Comparison of ENCODE assay signal across 1 cellular context in the genomic region with DNA sequence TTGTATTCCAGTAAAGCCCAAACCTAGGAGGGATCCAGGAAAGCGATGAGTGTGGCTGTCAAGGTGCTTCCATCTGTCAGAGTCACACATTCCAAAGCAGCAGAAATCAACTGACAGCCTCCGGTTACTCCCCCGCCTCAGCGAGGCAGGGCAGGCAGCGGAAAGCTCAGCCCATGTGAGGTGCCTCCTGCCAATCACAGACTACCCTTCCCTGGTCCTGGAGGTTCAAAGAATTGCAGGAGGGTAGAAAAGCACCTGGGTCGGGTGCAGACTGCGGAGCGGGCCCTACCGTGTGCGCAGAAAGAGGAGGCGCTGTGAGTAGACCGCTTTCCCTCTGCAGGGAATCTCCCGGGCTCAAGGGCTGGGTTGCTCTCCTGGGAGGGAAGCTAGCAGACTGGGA.
A peak's percentile ranks its signal among the peaks of the same experiment; 100 is the strongest.
TF ChIP-seq lines count a peak whose summit lies in the region.

A gene (plus strand): TSS at position 274 of the 400 bp plus-strand sequence. CDS start 13,144 bp downstream, outside the sequence.

TF ChIP-seq in K562, 482 proteins besides CTCF, POLR2A, EP300 and RAD21:
- TF ChIP-seq, protein P1, sequence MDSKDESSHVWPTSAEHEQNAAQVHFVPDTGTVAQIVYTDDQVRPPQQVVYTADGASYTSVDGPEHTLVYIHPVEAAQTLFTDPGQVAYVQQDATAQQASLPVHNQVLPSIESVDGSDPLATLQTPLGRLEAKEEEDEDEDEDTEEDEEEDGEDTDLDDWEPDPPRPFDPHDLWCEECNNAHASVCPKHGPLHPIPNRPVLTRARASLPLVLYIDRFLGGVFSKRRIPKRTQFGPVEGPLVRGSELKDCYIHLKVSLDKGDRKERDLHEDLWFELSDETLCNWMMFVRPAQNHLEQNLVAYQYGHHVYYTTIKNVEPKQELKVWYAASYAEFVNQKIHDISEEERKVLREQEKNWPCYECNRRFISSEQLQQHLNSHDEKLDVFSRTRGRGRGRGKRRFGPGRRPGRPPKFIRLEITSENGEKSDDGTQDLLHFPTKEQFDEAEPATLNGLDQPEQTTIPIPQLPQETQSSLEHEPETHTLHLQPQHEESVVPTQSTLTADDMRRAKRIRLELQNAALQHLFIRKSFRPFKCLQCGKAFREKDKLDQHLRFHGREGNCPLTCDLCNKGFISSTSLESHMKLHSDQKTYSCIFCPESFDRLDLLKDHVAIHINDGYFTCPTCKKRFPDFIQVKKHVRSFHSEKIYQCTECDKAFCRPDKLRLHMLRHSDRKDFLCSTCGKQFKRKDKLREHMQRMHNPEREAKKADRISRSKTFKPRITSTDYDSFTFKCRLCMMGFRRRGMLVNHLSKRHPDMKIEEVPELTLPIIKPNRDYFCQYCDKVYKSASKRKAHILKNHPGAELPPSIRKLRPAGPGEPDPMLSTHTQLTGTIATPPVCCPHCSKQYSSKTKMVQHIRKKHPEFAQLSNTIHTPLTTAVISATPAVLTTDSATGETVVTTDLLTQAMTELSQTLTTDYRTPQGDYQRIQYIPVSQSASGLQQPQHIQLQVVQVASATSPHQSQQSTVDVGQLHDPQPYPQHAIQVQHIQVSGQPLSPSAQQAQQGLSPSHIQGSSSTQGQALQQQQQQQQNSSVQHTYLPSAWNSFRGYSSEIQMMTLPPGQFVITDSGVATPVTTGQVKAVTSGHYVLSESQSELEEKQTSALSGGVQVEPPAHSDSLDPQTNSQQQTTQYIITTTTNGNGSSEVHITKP (IDR thresholded peaks at IDR 0.05; ENCODE audit: partially characterized antibody): peak; percentile 43
- TF ChIP-seq MEIS2 (IDR thresholded peaks at IDR 0.05; ENCODE audit: partially characterized antibody): peak; percentile 63
- no peak for TF ChIP-seq PURB (CRISPR knock-in tag; IDR thresholded peaks at IDR 0.05; ENCODE audit: low read depth)
- TF ChIP-seq, protein P2, sequence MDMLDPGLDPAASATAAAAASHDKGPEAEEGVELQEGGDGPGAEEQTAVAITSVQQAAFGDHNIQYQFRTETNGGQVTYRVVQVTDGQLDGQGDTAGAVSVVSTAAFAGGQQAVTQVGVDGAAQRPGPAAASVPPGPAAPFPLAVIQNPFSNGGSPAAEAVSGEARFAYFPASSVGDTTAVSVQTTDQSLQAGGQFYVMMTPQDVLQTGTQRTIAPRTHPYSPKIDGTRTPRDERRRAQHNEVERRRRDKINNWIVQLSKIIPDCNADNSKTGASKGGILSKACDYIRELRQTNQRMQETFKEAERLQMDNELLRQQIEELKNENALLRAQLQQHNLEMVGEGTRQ (CRISPR knock-in tag; IDR thresholded peaks at IDR 0.05): peak; percentile 27
- TF ChIP-seq, protein P3, sequence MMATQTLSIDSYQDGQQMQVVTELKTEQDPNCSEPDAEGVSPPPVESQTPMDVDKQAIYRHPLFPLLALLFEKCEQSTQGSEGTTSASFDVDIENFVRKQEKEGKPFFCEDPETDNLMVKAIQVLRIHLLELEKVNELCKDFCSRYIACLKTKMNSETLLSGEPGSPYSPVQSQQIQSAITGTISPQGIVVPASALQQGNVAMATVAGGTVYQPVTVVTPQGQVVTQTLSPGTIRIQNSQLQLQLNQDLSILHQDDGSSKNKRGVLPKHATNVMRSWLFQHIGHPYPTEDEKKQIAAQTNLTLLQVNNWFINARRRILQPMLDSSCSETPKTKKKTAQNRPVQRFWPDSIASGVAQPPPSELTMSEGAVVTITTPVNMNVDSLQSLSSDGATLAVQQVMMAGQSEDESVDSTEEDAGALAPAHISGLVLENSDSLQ (IDR thresholded peaks at IDR 0.05): peak; percentile 86
- TF ChIP-seq, protein P4, sequence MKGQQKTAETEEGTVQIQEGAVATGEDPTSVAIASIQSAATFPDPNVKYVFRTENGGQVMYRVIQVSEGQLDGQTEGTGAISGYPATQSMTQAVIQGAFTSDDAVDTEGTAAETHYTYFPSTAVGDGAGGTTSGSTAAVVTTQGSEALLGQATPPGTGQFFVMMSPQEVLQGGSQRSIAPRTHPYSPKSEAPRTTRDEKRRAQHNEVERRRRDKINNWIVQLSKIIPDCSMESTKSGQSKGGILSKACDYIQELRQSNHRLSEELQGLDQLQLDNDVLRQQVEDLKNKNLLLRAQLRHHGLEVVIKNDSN (CRISPR knock-in tag; IDR thresholded peaks at IDR 0.05): peak; percentile 49
- no peak for TF ChIP-seq SNRNP70 (optimal IDR thresholded peaks at IDR 0.05; ENCODE audit: low read depth, low read length)
- no peak for TF ChIP-seq STAG1 (CRISPR knock-in tag; IDR thresholded peaks at IDR 0.05; ENCODE audit: borderline replicate concordance)
- TF ChIP-seq, protein P5, sequence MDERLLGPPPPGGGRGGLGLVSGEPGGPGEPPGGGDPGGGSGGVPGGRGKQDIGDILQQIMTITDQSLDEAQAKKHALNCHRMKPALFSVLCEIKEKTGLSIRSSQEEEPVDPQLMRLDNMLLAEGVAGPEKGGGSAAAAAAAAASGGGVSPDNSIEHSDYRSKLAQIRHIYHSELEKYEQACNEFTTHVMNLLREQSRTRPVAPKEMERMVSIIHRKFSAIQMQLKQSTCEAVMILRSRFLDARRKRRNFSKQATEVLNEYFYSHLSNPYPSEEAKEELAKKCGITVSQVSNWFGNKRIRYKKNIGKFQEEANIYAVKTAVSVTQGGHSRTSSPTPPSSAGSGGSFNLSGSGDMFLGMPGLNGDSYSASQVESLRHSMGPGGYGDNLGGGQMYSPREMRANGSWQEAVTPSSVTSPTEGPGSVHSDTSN (CRISPR knock-in tag; IDR thresholded peaks at IDR 0.05; ENCODE audit: low read depth): no peak; the same call in 1 of the 2 replicates
- TF ChIP-seq, protein P5 (tag; conservative IDR thresholded peaks at IDR 0.05; ENCODE audit: low read depth): peak; percentile 58
- TF ChIP-seq, protein P6, sequence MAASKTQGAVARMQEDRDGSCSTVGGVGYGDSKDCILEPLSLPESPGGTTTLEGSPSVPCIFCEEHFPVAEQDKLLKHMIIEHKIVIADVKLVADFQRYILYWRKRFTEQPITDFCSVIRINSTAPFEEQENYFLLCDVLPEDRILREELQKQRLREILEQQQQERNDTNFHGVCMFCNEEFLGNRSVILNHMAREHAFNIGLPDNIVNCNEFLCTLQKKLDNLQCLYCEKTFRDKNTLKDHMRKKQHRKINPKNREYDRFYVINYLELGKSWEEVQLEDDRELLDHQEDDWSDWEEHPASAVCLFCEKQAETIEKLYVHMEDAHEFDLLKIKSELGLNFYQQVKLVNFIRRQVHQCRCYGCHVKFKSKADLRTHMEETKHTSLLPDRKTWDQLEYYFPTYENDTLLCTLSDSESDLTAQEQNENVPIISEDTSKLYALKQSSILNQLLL (CRISPR knock-in tag; IDR thresholded peaks at IDR 0.05; ENCODE audit: borderline replicate concordance): no peak
- peak; percentile 69 for TF ChIP-seq ETV1 (tag; conservative IDR thresholded peaks at IDR 0.05; ENCODE audit: low read depth)
